In the genomic region with DNA sequence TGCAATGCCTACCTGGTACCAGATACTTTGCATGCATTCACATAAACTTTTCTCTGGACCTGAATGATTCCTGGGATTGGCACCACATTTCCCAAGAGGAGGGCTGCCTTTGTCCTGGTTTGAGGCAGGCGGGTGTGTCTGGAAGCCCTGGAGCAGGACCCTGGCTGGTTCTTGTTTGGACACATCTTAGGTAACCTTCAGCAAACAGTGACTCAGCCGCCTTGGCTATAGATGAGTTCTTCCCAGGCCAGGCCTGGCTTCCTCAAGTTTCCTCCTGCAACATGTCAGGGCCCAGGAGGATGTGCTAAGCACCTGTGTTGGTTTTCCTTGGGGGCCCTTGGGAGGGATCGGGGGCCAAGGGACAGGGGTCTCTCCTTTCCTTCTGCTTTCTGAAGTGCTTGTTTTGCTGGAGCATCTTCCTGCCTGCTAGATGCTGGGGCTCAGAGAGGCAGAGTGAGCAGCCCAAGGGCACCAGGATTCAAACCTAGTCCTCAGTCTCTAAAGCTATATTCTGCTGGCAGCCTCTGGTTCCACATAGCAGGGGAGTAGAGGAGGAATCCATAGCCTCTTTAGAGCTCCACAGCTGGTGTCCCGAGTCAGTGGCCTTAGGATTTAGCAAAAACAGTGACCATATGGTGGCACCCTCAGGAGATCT, we compare ENCODE assay signal across 1 cellular context.
TF ChIP-seq lines count a peak whose summit lies in the region.

No MANE protein-coding gene starts in this region.

TF ChIP-seq in H1, 55 proteins besides CTCF, POLR2A, EP300 and RAD21:
- TF ChIP-seq POU5F1 (IDR thresholded peaks at IDR 0.05; ENCODE audit: low read depth, low read length), result no peak
- TF ChIP-seq, protein P1, sequence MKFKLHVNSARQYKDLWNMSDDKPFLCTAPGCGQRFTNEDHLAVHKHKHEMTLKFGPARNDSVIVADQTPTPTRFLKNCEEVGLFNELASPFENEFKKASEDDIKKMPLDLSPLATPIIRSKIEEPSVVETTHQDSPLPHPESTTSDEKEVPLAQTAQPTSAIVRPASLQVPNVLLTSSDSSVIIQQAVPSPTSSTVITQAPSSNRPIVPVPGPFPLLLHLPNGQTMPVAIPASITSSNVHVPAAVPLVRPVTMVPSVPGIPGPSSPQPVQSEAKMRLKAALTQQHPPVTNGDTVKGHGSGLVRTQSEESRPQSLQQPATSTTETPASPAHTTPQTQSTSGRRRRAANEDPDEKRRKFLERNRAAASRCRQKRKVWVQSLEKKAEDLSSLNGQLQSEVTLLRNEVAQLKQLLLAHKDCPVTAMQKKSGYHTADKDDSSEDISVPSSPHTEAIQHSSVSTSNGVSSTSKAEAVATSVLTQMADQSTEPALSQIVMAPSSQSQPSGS (IDR thresholded peaks at IDR 0.05; ENCODE audit: low read length), result no peak
- TF ChIP-seq JUND (IDR thresholded peaks at IDR 0.05; ENCODE audit: low read length), result no peak
- no peak for TF ChIP-seq BCL11A (IDR thresholded peaks at IDR 0.05; ENCODE audit: low read depth in 2 of 2, low read length in 2 of 2)
- TF ChIP-seq CHD2 (IDR thresholded peaks at IDR 0.05; ENCODE audit: low read length), result no peak
- TF ChIP-seq, protein P2, sequence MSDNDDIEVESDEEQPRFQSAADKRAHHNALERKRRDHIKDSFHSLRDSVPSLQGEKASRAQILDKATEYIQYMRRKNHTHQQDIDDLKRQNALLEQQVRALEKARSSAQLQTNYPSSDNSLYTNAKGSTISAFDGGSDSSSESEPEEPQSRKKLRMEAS (IDR thresholded peaks at IDR 0.05), result no peak
- TF ChIP-seq TCF12 (IDR thresholded peaks at IDR 0.05; ENCODE audit: low read depth, low read length), result no peak
- TF ChIP-seq RXRA (IDR thresholded peaks at IDR 0.05; ENCODE audit: insufficient read depth, low read depth, low read length), result no peak
- TF ChIP-seq NRF1 (IDR thresholded peaks at IDR 0.05; ENCODE audit: low read depth, low read length), result no peak
- TF ChIP-seq TAF7 (optimal IDR thresholded peaks at IDR 0.05; ENCODE audit: borderline replicate concordance, low read depth, low read length), result no peak
- TF ChIP-seq TEAD4 (IDR thresholded peaks at IDR 0.05; ENCODE audit: low read depth, low read length), result no peak
- TF ChIP-seq RBBP5 (IDR thresholded peaks at IDR 0.05; ENCODE audit: borderline replicate concordance, low read depth, low read length), result no peak
- no peak for TF ChIP-seq SUZ12 (IDR thresholded peaks at IDR 0.05; ENCODE audit: low read length)
- TF ChIP-seq SRF (IDR thresholded peaks at IDR 0.05; ENCODE audit: low read depth, low read length), result no peak
- TF ChIP-seq, protein P3, sequence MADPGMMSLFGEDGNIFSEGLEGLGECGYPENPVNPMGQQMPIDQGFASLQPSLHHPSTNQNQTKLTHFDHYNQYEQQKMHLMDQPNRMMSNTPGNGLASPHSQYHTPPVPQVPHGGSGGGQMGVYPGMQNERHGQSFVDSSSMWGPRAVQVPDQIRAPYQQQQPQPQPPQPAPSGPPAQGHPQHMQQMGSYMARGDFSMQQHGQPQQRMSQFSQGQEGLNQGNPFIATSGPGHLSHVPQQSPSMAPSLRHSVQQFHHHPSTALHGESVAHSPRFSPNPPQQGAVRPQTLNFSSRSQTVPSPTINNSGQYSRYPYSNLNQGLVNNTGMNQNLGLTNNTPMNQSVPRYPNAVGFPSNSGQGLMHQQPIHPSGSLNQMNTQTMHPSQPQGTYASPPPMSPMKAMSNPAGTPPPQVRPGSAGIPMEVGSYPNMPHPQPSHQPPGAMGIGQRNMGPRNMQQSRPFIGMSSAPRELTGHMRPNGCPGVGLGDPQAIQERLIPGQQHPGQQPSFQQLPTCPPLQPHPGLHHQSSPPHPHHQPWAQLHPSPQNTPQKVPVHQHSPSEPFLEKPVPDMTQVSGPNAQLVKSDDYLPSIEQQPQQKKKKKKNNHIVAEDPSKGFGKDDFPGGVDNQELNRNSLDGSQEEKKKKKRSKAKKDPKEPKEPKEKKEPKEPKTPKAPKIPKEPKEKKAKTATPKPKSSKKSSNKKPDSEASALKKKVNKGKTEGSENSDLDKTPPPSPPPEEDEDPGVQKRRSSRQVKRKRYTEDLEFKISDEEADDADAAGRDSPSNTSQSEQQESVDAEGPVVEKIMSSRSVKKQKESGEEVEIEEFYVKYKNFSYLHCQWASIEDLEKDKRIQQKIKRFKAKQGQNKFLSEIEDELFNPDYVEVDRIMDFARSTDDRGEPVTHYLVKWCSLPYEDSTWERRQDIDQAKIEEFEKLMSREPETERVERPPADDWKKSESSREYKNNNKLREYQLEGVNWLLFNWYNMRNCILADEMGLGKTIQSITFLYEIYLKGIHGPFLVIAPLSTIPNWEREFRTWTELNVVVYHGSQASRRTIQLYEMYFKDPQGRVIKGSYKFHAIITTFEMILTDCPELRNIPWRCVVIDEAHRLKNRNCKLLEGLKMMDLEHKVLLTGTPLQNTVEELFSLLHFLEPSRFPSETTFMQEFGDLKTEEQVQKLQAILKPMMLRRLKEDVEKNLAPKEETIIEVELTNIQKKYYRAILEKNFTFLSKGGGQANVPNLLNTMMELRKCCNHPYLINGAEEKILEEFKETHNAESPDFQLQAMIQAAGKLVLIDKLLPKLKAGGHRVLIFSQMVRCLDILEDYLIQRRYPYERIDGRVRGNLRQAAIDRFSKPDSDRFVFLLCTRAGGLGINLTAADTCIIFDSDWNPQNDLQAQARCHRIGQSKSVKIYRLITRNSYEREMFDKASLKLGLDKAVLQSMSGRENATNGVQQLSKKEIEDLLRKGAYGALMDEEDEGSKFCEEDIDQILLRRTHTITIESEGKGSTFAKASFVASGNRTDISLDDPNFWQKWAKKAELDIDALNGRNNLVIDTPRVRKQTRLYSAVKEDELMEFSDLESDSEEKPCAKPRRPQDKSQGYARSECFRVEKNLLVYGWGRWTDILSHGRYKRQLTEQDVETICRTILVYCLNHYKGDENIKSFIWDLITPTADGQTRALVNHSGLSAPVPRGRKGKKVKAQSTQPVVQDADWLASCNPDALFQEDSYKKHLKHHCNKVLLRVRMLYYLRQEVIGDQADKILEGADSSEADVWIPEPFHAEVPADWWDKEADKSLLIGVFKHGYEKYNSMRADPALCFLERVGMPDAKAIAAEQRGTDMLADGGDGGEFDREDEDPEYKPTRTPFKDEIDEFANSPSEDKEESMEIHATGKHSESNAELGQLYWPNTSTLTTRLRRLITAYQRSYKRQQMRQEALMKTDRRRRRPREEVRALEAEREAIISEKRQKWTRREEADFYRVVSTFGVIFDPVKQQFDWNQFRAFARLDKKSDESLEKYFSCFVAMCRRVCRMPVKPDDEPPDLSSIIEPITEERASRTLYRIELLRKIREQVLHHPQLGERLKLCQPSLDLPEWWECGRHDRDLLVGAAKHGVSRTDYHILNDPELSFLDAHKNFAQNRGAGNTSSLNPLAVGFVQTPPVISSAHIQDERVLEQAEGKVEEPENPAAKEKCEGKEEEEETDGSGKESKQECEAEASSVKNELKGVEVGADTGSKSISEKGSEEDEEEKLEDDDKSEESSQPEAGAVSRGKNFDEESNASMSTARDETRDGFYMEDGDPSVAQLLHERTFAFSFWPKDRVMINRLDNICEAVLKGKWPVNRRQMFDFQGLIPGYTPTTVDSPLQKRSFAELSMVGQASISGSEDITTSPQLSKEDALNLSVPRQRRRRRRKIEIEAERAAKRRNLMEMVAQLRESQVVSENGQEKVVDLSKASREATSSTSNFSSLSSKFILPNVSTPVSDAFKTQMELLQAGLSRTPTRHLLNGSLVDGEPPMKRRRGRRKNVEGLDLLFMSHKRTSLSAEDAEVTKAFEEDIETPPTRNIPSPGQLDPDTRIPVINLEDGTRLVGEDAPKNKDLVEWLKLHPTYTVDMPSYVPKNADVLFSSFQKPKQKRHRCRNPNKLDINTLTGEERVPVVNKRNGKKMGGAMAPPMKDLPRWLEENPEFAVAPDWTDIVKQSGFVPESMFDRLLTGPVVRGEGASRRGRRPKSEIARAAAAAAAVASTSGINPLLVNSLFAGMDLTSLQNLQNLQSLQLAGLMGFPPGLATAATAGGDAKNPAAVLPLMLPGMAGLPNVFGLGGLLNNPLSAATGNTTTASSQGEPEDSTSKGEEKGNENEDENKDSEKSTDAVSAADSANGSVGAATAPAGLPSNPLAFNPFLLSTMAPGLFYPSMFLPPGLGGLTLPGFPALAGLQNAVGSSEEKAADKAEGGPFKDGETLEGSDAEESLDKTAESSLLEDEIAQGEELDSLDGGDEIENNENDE (IDR thresholded peaks at IDR 0.05; ENCODE audit: insufficient replicate concordance, low read length), result no peak
- no peak for TF ChIP-seq SP1 (IDR thresholded peaks at IDR 0.05; ENCODE audit: low read depth, low read length)
- TF ChIP-seq HDAC2 (IDR thresholded peaks at IDR 0.05; ENCODE audit: borderline replicate concordance in 1 of 2, low read depth in 2 of 2, low read length in 2 of 2), result no peak
- TF ChIP-seq PHF8 (conservative IDR thresholded peaks at IDR 0.05; ENCODE audit: low read depth, low read length), result no peak
- no peak for TF ChIP-seq ASH2L (IDR thresholded peaks at IDR 0.05; ENCODE audit: low read length)
TF ChIP-seq in H1: peak in this region for 0.
